ENCODE assay signal across 1 cellular context in genomic region chr11:14417975-14418374, GRCh38.
TF ChIP-seq lines count a peak whose summit lies in the region.

No MANE protein-coding gene starts in this region.

TF ChIP-seq in IMR-90, 13 proteins besides CTCF, POLR2A, EP300 and RAD21:
- no peak for TF ChIP-seq NFE2L2 (IDR thresholded peaks at IDR 0.05; ENCODE audit: low read depth, low read length)
- no peak for TF ChIP-seq ELK1 (IDR thresholded peaks at IDR 0.05; ENCODE audit: borderline replicate concordance, low read depth, low read length)
- no peak for TF ChIP-seq BHLHE40 (IDR thresholded peaks at IDR 0.05; ENCODE audit: low read depth, low read length)
- TF ChIP-seq RCOR1 (IDR thresholded peaks at IDR 0.05; ENCODE audit: insufficient replicate concordance, low read length), result no peak
- no peak for TF ChIP-seq FOS (IDR thresholded peaks at IDR 0.05; ENCODE audit: low read depth, low read length)
- no peak for TF ChIP-seq USF2 (IDR thresholded peaks at IDR 0.05; ENCODE audit: low read depth, low read length)
- no peak for TF ChIP-seq CHD1 (IDR thresholded peaks at IDR 0.05; ENCODE audit: low read depth, low read length)
- TF ChIP-seq MAZ (IDR thresholded peaks at IDR 0.05; ENCODE audit: borderline replicate concordance, low read depth, low read length), result no peak
- no peak for TF ChIP-seq CEBPB (IDR thresholded peaks at IDR 0.05; ENCODE audit: low read depth, low read length)
- TF ChIP-seq MXI1 (IDR thresholded peaks at IDR 0.05; ENCODE audit: borderline replicate concordance, low read depth, low read length), result no peak
- TF ChIP-seq RFX5 (IDR thresholded peaks at IDR 0.05; ENCODE audit: low read depth, low read length), result no peak
- no peak for TF ChIP-seq SMC3 (IDR thresholded peaks at IDR 0.05; ENCODE audit: low read depth, low read length)
- no peak for TF ChIP-seq MAFK (IDR thresholded peaks at IDR 0.05; ENCODE audit: low read depth, low read length)
